Comparison of ENCODE assay signal across 22 cellular contexts in genomic region chr18:73163236-73163635, GRCh38.
DNase-seq lines count a peak whose midpoint lies in the region; ATAC-seq, FAIRE-seq and TF ChIP-seq lines count a peak whose summit lies in the region.
"Had no signal": no experiment of that assay in that cellular context is flagged by ENCODE, and none has a peak within 500 bp of the region (broad histone marks: within the 10 kb centered on the region; RNA-seq: fewer than 3 reads in every experiment).

No MANE protein-coding gene starts in this region.

- no peaks in the 10 kb centered on the region for H3K27me3 ChIP-seq in hepatocyte
- H3K27me3 ChIP-seq: BLaER1 treated with 17β-estradiol and CSF1 and Interleukin-3, amounts not matched to agents 10 nM and 100 nM had no signal

- no peaks in the 10 kb centered on the region for H3K79me2 ChIP-seq in hepatocyte

- no peaks in the 10 kb centered on the region for H3K36me3 Mint-ChIP-seq in WTC11
- H3K36me3 Mint-ChIP-seq: CD8-positive, alpha-beta T cell had no signal

- CTCF ChIA-PET in WTC11 (lab: Charles Lee), result no interaction called here

- H4K20me1 ChIP-seq in hepatocyte (ENCODE audit: insufficient read depth, poor library complexity, severe bottlenecking), result no peaks in the 10 kb centered on the region
- H4K20me1 ChIP-seq: BLaER1 treated with 17β-estradiol and CSF1 and Interleukin-3, amounts not matched to agents 10 nM and 100 nM had no signal

- H2AFZ ChIP-seq in hepatocyte, result no peak overlapping the region

- no peaks in the 10 kb centered on the region for H3K9me3 ChIP-seq in hepatocyte (ENCODE audit: low read depth)
- H3K9me3 ChIP-seq: Caco-2 had no signal

- no peak overlapping the region for H3K4me3 Mint-ChIP-seq in WTC11
- H3K4me3 Mint-ChIP-seq: B cell; CD4-positive, alpha-beta T cell; CD8-positive, alpha-beta T cell had no signal

- no peaks in the 10 kb centered on the region for H3K4me1 ChIP-seq in hepatocyte (ENCODE audit: insufficient read depth)
- H3K4me1 ChIP-seq: BLaER1 treated with 17β-estradiol and CSF1 and Interleukin-3, amounts not matched to agents 10 nM and 100 nM; Caco-2 had no signal

- TF ChIP-seq CTCF in WTC11 (IDR thresholded peaks at IDR 0.05) (no peak), hepatocyte (IDR thresholded peaks at IDR 0.05; ENCODE audit: poor library complexity) (no peak)

- H3K36me3 ChIP-seq in hepatocyte (replicated peaks; ENCODE audit: insufficient read depth, low read depth), result no peaks in the 10 kb centered on the region
- H3K36me3 ChIP-seq: BLaER1 treated with 17β-estradiol and CSF1 and Interleukin-3, amounts not matched to agents 10 nM and 100 nM had no signal

- POLR2A ChIA-PET in WTC11 (lab: Charles Lee), result no interaction called here

- H3K27ac ChIP-seq in hepatocyte, result no peak overlapping the region
- H3K27ac ChIP-seq: 22Rv1; BLaER1 treated with 17β-estradiol and CSF1 and Interleukin-3, amounts not matched to agents 10 nM and 100 nM; C4-2B had no signal

- no peak overlapping the region for H3K4me3 ChIP-seq in hepatocyte
- H3K4me3 ChIP-seq: BLaER1 treated with 17β-estradiol and CSF1 and Interleukin-3, amounts not matched to agents 10 nM and 100 nM had no signal

- DNase-seq in WTC11 (ENCODE audit: low spot score) (no peak), frontal cortex (ENCODE audit: low spot score in 2 of 2) (no peak), hepatocyte (ENCODE audit: low spot score) (no peak), NAMALWA (ENCODE audit: low spot score) (no peak), left colon (no peak)
- DNase-seq: AML-193; Caco-2; Calu3; CD4-positive, alpha-beta T cell; CD8-positive, alpha-beta T cell; DND-41; EL; GF-D8 had no signal

- FAIRE-seq in A204.1 (lab: Jason Lieb, UNC), result peak; percentile 73
- peak; percentile 30 for FAIRE-seq in G401.6 (lab: Jason Lieb, UNC)
- peak; percentile 86 for FAIRE-seq in frontal cortex (lab: Jason Lieb, UNC)
- FAIRE-seq: GM12891, GM19239 had no signal

- no peaks in the 10 kb centered on the region for H3K4me1 Mint-ChIP-seq in WTC11
- H3K4me1 Mint-ChIP-seq: B cell had no signal

- H3K9me2 ChIP-seq in hepatocyte (replicated peaks; ENCODE audit: insufficient read depth), result peaks cover 2% of the 10 kb centered on the region

- ATAC-seq in WTC11, result no peak
- ATAC-seq in HG02763 (IDR thresholded peaks at IDR 0.05; ENCODE audit: unreplicated experiment), result no peak
- no peak for ATAC-seq in left colon
- ATAC-seq: CD8-positive, alpha-beta T cell had no signal

- no peak overlapping the region for H3K4me2 ChIP-seq in hepatocyte
- H3K4me2 ChIP-seq: BLaER1 treated with 17β-estradiol and CSF1 and Interleukin-3, amounts not matched to agents 10 nM and 100 nM had no signal

- intact Hi-C loops in left colon (cut with DNase I, micrococcal nuclease), result no loop called here

- no peak overlapping the region for H3K27ac Mint-ChIP-seq in WTC11
- H3K27ac Mint-ChIP-seq: B cell; CD4-positive, alpha-beta T cell; CD8-positive, alpha-beta T cell had no signal

- no peaks in the 10 kb centered on the region for H3K27me3 Mint-ChIP-seq in WTC11 (ENCODE audit: low read depth)
- H3K27me3 Mint-ChIP-seq: B cell; CD4-positive, alpha-beta T cell had no signal

- 0 out of 2 replicates have a peak, but pooled peaks cover 5% of the 10 kb centered on the region for H3K9me3 Mint-ChIP-seq in WTC11

- WGBS in hepatocyte (ENCODE audit: low lambda C conversion rate, missing lambda C conversion rate), result 76% methylated on average over 1 of the region's 1 CpG

TF ChIP-seq in WTC11, 78 proteins besides CTCF, POLR2A, EP300 and RAD21:
- TF ChIP-seq HMGA2 (CRISPR knock-in tag; IDR thresholded peaks at IDR 0.05) (peak; percentile 91), ZNF671 (CRISPR knock-in tag; IDR thresholded peaks at IDR 0.05) (no peak)
